Comparison of ENCODE assay signal across 9 cellular contexts in genomic region chr7:134845461-134845860, GRCh38.
DNase-seq lines count a peak whose midpoint lies in the region; ATAC-seq, FAIRE-seq and TF ChIP-seq lines count a peak whose summit lies in the region.
"Had no signal": no experiment of that assay in that cellular context is flagged by ENCODE, and none has a peak within 500 bp of the region (broad histone marks: within the 10 kb centered on the region; RNA-seq: fewer than 3 reads in every experiment).

No MANE protein-coding gene starts in this region.

- no peaks in the 10 kb centered on the region for H3K23me2 ChIP-seq in H1 (ENCODE audit: low read depth, low read length)

- peak in 1 of 2 experiments; percentile 30; a peak in 2 of 4 replicates for TF ChIP-seq RAD21 in H1 (IDR thresholded peaks at IDR 0.05 in 1 of 2, conservative IDR thresholded peaks at IDR 0.05 in 1 of 2; ENCODE audit: low read depth in 2 of 2, low read length in 2 of 2)

- peaks cover 12% of the 10 kb centered on the region for H3K4me1 Mint-ChIP-seq in stimulated activated naive CD8-positive, alpha-beta T cell treated with anti-CD3 and anti-CD28 coated beads, Interleukin-15, amount 100 ng/mL, for 72 hours
- peaks cover 22% of the 10 kb centered on the region for H3K4me1 Mint-ChIP-seq in mesothelial cell of epicardium

- no peak overlapping the region for H3K23ac ChIP-seq in H1 (ENCODE audit: insufficient read length)

- no peaks in the 10 kb centered on the region; a peak in 2 of 8 replicates for H3K36me3 ChIP-seq in H1 (ENCODE audit: control insufficient read depth in 2 of 4, insufficient read depth in 4 of 4, low read length in 3 of 4)

- no peak for TF ChIP-seq EP300 in H1 (IDR thresholded peaks at IDR 0.05; ENCODE audit: borderline replicate concordance in 1 of 2, low read depth in 2 of 2, low read length in 2 of 2)

- peak overlapping the region; percentile 52 to 71 for H3K27ac Mint-ChIP-seq in stimulated activated naive CD8-positive, alpha-beta T cell treated with anti-CD3 and anti-CD28 coated beads, Interleukin-15, amount 100 ng/mL, for 72 hours
- no peak overlapping the region for H3K27ac Mint-ChIP-seq in mesothelial cell of epicardium

- H3K4me3 ChIP-seq in H1 (ENCODE audit: extremely low read depth in 1 of 4, insufficient read depth in 2 of 4, low read depth in 3 of 4, low read length in 4 of 4) (no peak overlapping the region), right cardiac atrium (ENCODE audit: low read length) (no peak overlapping the region)

- no peak for TF ChIP-seq POLR2A in H1 (IDR thresholded peaks at IDR 0.05; ENCODE audit: control extremely low read depth in 1 of 2, low read depth in 2 of 2, low read length in 2 of 2)

- intact Hi-C loops in right cardiac atrium (cut with DNase I), result no loop called here

- no peak overlapping the region for H2AK5ac ChIP-seq in H1 (ENCODE audit: low read depth, low read length)

- no peak overlapping the region for H4K8ac ChIP-seq in H1 (ENCODE audit: extremely low read depth, insufficient read depth, low read length)

- no peak overlapping the region for H4K5ac ChIP-seq in H1 (ENCODE audit: insufficient read length, low read depth, low read length)

- H3K4ac ChIP-seq in H1 (replicated peaks; ENCODE audit: insufficient read length, low read depth, low read length), result no peak overlapping the region

- POLR2A ChIA-PET in H1 (lab: Charles Lee; ENCODE audit: partially characterized antibody), result no interaction called here

- CTCF ChIA-PET in H1 (lab: Charles Lee; ENCODE audit: partially characterized antibody), result interaction anchor here (0.9 to 1.7 kb wide), 3 partner anchors 8 to 38 kb away, joined by 4 to 5 read pairs (median 4); no protein-coding TSS in a partner anchor

- no peaks in the 10 kb centered on the region for H3K9me3 Mint-ChIP-seq in stimulated activated naive CD8-positive, alpha-beta T cell treated with anti-CD3 and anti-CD28 coated beads, Interleukin-15, amount 100 ng/mL, for 72 hours
- H3K9me3 Mint-ChIP-seq in mesothelial cell of epicardium, result no peaks in the 10 kb centered on the region

- no peak overlapping the region for H2BK15ac ChIP-seq in H1 (ENCODE audit: low read length)

- no peak overlapping the region for H2BK20ac ChIP-seq in H1 (ENCODE audit: low read length)

- no peaks in the 10 kb centered on the region for H3K27me3 ChIP-seq in H1 (replicated peaks in 1 of 4; ENCODE audit: control insufficient read depth in 3 of 4, extremely low read depth in 1 of 4, insufficient read depth in 3 of 4, low read length in 3 of 4)
- H3K27me3 ChIP-seq in right cardiac atrium (ENCODE audit: control insufficient read depth, insufficient read depth), result no peaks in the 10 kb centered on the region

- WGBS in H1 (ENCODE audit: extremely low coverage in 1 of 2, insufficient coverage in 1 of 2, insufficient read length in 1 of 2, insufficient replicate concordance in 2 of 2, low coverage in 1 of 2, low lambda C conversion rate in 2 of 2, missing lambda C conversion rate in 1 of 2), 2 experiments, result 66% methylated on average over 3 of the region's 3 CpGs; no CpG with 5 or more reads in 1 of the 2 experiments
- WGBS in right cardiac atrium, result 82% methylated on average over 3 of the region's 3 CpGs

- TF ChIP-seq CTCF in H1 (IDR thresholded peaks at IDR 0.05; ENCODE audit: control extremely low read depth in 1 of 3, insufficient read depth in 1 of 3, low read depth in 1 of 3, low read length in 3 of 3) (peak in 2 of 3 experiments; percentile 44 to 61; a peak in 2 of 4 replicates), mesothelial cell of epicardium (IDR thresholded peaks at IDR 0.05; ENCODE audit: unreplicated experiment) (no peak)

- no peak overlapping the region for H3K4me3 Mint-ChIP-seq in stimulated activated naive CD8-positive, alpha-beta T cell treated with anti-CD3 and anti-CD28 coated beads, Interleukin-15, amount 100 ng/mL, for 72 hours
- H3K4me3 Mint-ChIP-seq in mesothelial cell of epicardium, result no peak overlapping the region

- H2BK12ac ChIP-seq in H1 (ENCODE audit: low read depth, low read length), result no peak overlapping the region

- no peak overlapping the region for H3K27ac ChIP-seq in H1 (ENCODE audit: low read depth, low read length)
- H3K27ac ChIP-seq in caudate nucleus (ENCODE audit: low read depth, low read length), result no peak overlapping the region
- no peak overlapping the region for H3K27ac ChIP-seq in right cardiac atrium (ENCODE audit: low read length)

- H3K9me3 ChIP-seq in H1 (ENCODE audit: insufficient read depth in 2 of 2, low read depth in 1 of 2, low read length in 1 of 2), result no peaks in the 10 kb centered on the region
- H3K9me3 ChIP-seq in right cardiac atrium (ENCODE audit: control insufficient read depth, low read length), result no peaks in the 10 kb centered on the region

- H3K79me1 ChIP-seq in H1 (ENCODE audit: low read depth, low read length), result no peaks in the 10 kb centered on the region; the same call in 1 of the 2 replicates

- FAIRE-seq in HTR-8/SVneo (lab: Jason Lieb, UNC) (no peak), H1 (lab: Jason Lieb, UNC) (no peak), urothelium cell line (lab: Jason Lieb, UNC) (no peak)

- ATAC-seq in stimulated activated naive CD8-positive, alpha-beta T cell treated with anti-CD3 and anti-CD28 coated beads, Interleukin-15, amount 100 ng/mL, for 72 hours, result peak; percentile 66
- ATAC-seq in stimulated activated naive CD8-positive, alpha-beta T cell treated with anti-CD3 and anti-CD28 coated beads, Interleukin-15, Interleukin-2, amounts not matched to agents 100 U/mL and 50 U/mL, for 24 hours, result no peak
- ATAC-seq in right cardiac atrium, result no peak

- H2AFZ ChIP-seq in H1 (ENCODE audit: low read length), result no peak overlapping the region

- no peak overlapping the region for H3K56ac ChIP-seq in H1 (replicated peaks; ENCODE audit: insufficient read length, low read depth, low read length)

- H3K4me1 ChIP-seq in H1 (replicated peaks in 1 of 4; ENCODE audit: control insufficient read depth in 3 of 4, insufficient read depth in 4 of 4, low read length in 3 of 4) (peaks cover 0 to 4% (median 2%) of the 10 kb centered on the region in 4 experiments; a peak in 2 of 7 replicates), right cardiac atrium (ENCODE audit: control insufficient read depth, insufficient read depth, low read length) (peaks cover 13% of the 10 kb centered on the region)

- no peaks in the 10 kb centered on the region for H3K27me3 Mint-ChIP-seq in stimulated activated naive CD8-positive, alpha-beta T cell treated with anti-CD3 and anti-CD28 coated beads, Interleukin-15, amount 100 ng/mL, for 72 hours
- H3K27me3 Mint-ChIP-seq in mesothelial cell of epicardium (ENCODE audit: low read depth), result no peaks in the 10 kb centered on the region

- H2BK5ac ChIP-seq in H1 (ENCODE audit: low read depth, low read length), result peak overlapping the region; percentile 18; the same call in 1 of the 2 replicates

- H3K9ac ChIP-seq in H1 (replicated peaks in 1 of 4; ENCODE audit: extremely low read depth in 1 of 4, low read depth in 3 of 4, low read length in 3 of 4), result no peak overlapping the region

- H2BK120ac ChIP-seq in H1 (replicated peaks; ENCODE audit: low read depth, low read length), result no peak overlapping the region

- no peak overlapping the region for H3K18ac ChIP-seq in H1 (ENCODE audit: extremely low read depth, low read length)

- peaks cover 30% of the 10 kb centered on the region for H3K36me3 Mint-ChIP-seq in mesothelial cell of epicardium

- no peaks in the 10 kb centered on the region for H3K79me2 ChIP-seq in H1 (ENCODE audit: control insufficient read depth in 1 of 2, insufficient read depth in 2 of 2, low read length in 2 of 2)

- no peak for DNase-seq in stimulated activated naive CD8-positive, alpha-beta T cell treated with anti-CD3 and anti-CD28 coated beads, Interleukin-15, amount 100 ng/mL, for 72 hours
- DNase-seq in stimulated activated naive CD8-positive, alpha-beta T cell treated with anti-CD3 and anti-CD28 coated beads, Interleukin-15, Interleukin-2, amounts not matched to agents 100 U/mL and 50 U/mL, for 24 hours, result no peak
- DNase-seq in HTR-8/SVneo (ENCODE audit: insufficient read length, low spot score), result peak; percentile 19
- DNase-seq in H1 (ENCODE audit: low read depth in 1 of 2, low spot score in 2 of 2), result no peak
- DNase-seq in urothelium cell line (ENCODE audit: low spot score), result peak; percentile 21
- no peak for DNase-seq in caudate nucleus (lab: John Stamatoyannopoulos, UW)
- no peak for DNase-seq in mesothelial cell of epicardium (ENCODE audit: low spot score in 2 of 2, unreplicated experiment in 2 of 2)
- DNase-seq in right cardiac atrium, result no peak
- DNase-seq: NCI-H82 had no signal

- no peak overlapping the region for H3K14ac ChIP-seq in H1 (ENCODE audit: insufficient read length)

- H4K20me1 ChIP-seq in H1 (replicated peaks in 1 of 2; ENCODE audit: control insufficient read depth in 1 of 2, insufficient read depth in 2 of 2, low read length in 2 of 2), result no peaks in the 10 kb centered on the region

- H4K91ac ChIP-seq in H1 (replicated peaks; ENCODE audit: insufficient read length, low read length), result no peak overlapping the region

- H3K4me2 ChIP-seq in H1 (ENCODE audit: insufficient read depth in 1 of 2, low read depth in 2 of 2, low read length in 2 of 2), result no peak overlapping the region

TF ChIP-seq in H1, 55 proteins besides CTCF, POLR2A, EP300 and RAD21:
- TF ChIP-seq SIN3A (conservative IDR thresholded peaks at IDR 0.05 in 1 of 2, IDR thresholded peaks at IDR 0.05 in 1 of 2; ENCODE audit: low read depth in 1 of 2, low read length in 2 of 2) (no peak), E2F6 (IDR thresholded peaks at IDR 0.05) (peak; percentile 29; the same call in 1 of the 2 replicates), CTBP2 (IDR thresholded peaks at IDR 0.05; ENCODE audit: borderline replicate concordance, insufficient read depth, insufficient read length, low read length) (no peak), JUN (IDR thresholded peaks at IDR 0.05; ENCODE audit: low read depth, low read length) (no peak), TCF12 (IDR thresholded peaks at IDR 0.05; ENCODE audit: low read depth, low read length) (no peak), GTF2F1 (IDR thresholded peaks at IDR 0.05; ENCODE audit: borderline replicate concordance, low read depth, low read length) (no peak), MAX (IDR thresholded peaks at IDR 0.05) (peak; percentile 51; the same call in 1 of the 2 replicates), YY1 (IDR thresholded peaks at IDR 0.05; ENCODE audit: low read depth, low read length) (no peak)

Comparison
In these comparisons a context has a peak if more than half of its experiments do, and no peak if none do; other contexts are left out.
1. DNase-seq: peak in HTR-8/SVneo (single experiment) and urothelium cell line (single experiment); none in stimulated activated naive CD8-positive, alpha-beta T cell treated with anti-CD3 and anti-CD28 coated beads, Interleukin-15, amount 100 ng/mL, for 72 hours (0 of 2), stimulated activated naive CD8-positive, alpha-beta T cell treated with anti-CD3 and anti-CD28 coated beads, Interleukin-15, Interleukin-2, amounts not matched to agents 100 U/mL and 50 U/mL, for 24 hours (single experiment), H1 (0 of 2), caudate nucleus (0 of 61), mesothelial cell of epicardium (0 of 2) and right cardiac atrium (0 of 3).